ENCODE assay signal across 1 cellular context in the genomic region with DNA sequence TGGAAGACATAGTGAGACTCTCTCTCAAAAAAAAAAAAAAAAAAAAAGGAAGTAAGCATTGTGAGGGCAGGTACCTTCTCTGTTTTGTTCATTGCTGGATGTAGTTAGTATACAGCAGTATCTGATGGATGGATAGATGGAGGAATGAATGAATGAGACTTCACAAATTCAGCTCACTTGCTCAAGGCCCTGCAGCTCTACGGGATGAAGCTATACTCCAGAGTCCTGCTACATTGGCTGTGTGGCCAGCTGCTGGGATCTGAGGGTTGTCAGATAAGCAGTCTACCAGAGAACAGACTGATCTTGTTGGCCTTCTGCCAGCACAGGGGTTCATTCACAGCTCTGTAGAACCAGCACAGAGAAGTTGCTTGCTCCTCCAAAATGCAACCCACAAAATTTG.
TF ChIP-seq lines count a peak whose summit lies in the region.

No MANE protein-coding gene starts in this region.

TF ChIP-seq in SK-N-SH, 30 proteins besides CTCF, POLR2A, EP300 and RAD21:
- TF ChIP-seq, protein P1, sequence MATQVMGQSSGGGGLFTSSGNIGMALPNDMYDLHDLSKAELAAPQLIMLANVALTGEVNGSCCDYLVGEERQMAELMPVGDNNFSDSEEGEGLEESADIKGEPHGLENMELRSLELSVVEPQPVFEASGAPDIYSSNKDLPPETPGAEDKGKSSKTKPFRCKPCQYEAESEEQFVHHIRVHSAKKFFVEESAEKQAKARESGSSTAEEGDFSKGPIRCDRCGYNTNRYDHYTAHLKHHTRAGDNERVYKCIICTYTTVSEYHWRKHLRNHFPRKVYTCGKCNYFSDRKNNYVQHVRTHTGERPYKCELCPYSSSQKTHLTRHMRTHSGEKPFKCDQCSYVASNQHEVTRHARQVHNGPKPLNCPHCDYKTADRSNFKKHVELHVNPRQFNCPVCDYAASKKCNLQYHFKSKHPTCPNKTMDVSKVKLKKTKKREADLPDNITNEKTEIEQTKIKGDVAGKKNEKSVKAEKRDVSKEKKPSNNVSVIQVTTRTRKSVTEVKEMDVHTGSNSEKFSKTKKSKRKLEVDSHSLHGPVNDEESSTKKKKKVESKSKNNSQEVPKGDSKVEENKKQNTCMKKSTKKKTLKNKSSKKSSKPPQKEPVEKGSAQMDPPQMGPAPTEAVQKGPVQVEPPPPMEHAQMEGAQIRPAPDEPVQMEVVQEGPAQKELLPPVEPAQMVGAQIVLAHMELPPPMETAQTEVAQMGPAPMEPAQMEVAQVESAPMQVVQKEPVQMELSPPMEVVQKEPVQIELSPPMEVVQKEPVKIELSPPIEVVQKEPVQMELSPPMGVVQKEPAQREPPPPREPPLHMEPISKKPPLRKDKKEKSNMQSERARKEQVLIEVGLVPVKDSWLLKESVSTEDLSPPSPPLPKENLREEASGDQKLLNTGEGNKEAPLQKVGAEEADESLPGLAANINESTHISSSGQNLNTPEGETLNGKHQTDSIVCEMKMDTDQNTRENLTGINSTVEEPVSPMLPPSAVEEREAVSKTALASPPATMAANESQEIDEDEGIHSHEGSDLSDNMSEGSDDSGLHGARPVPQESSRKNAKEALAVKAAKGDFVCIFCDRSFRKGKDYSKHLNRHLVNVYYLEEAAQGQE (IDR thresholded peaks at IDR 0.05; ENCODE audit: low read depth, low read length), result no peak
- no peak for TF ChIP-seq ELF1 (IDR thresholded peaks at IDR 0.05)
- no peak for TF ChIP-seq SMC3 (IDR thresholded peaks at IDR 0.05; ENCODE audit: low read depth, low read length)
- TF ChIP-seq YY1 (IDR thresholded peaks at IDR 0.05; ENCODE audit: low read depth), result no peak
- no peak for TF ChIP-seq FOXJ3 (CRISPR knock-in tag; IDR thresholded peaks at IDR 0.05)
- no peak for TF ChIP-seq GABPA (IDR thresholded peaks at IDR 0.05; ENCODE audit: low read depth)
TF ChIP-seq in SK-N-SH: peak in this region for 0.
